24 cellular contexts compared by ENCODE assay signal in genomic region chr4:4974727-4975126, GRCh38. TPM values are rescaled to one million over a fixed set of nuclear protein-coding genes. Genes with fewer than 3 reads are reported as not detected.
A peak's percentile ranks its signal among the peaks of the same experiment; 100 is the strongest.
DNase-seq lines count a peak whose midpoint lies in the region; FAIRE-seq and TF ChIP-seq lines count a peak whose summit lies in the region.
"Had no signal": no experiment of that assay in that cellular context is flagged by ENCODE, and none has a peak within 500 bp of the region (broad histone marks: within the 10 kb centered on the region; RNA-seq: fewer than 3 reads in every experiment).

No MANE protein-coding gene starts in this region.

- POLR2A ChIA-PET in OCI-LY7 (lab: Charles Lee), result no interaction called here

- no peak overlapping the region for H2AFZ ChIP-seq in OCI-LY7 (ENCODE audit: low read length)
- H2AFZ ChIP-seq: GM23248 had no signal

- H3K23ac ChIP-seq in mesendoderm (ENCODE audit: low read length), result no peak overlapping the region

- H4K8ac ChIP-seq in mesendoderm (ENCODE audit: low read depth, low read length), result no peak overlapping the region

- H3K18ac ChIP-seq in mesendoderm (ENCODE audit: low read length), result no peak overlapping the region

- H3K36me3 ChIP-seq in OCI-LY7 (ENCODE audit: insufficient read depth, low read length) (no peaks in the 10 kb centered on the region), mesendoderm (ENCODE audit: control insufficient read depth, insufficient read depth, low read length) (no peaks in the 10 kb centered on the region)
- H3K36me3 ChIP-seq: BE2C had no signal

- DNase-seq in DMS53 (lab: John Stamatoyannopoulos, UW) (peak; percentile 49), DMS53 treated with DMSO at 0.1 percent for 48 hours (lab: John Stamatoyannopoulos, UW; ENCODE audit: unreplicated experiment) (no peak), OCI-LY7 (ENCODE audit: low spot score) (peak; percentile 20), mesendoderm (peak; percentile 8), AG08395 (ENCODE audit: low spot score) (no peak), frontal cortex (ENCODE audit: low spot score in 2 of 2) (no peak)
- DNase-seq: AML-193; BE2C; C1 segment of cervical spinal cord; Calu3; CD4-positive, alpha-beta memory T cell; COR-L47; DMS79; EL; GDM1; GM23248; H7; HCEC 1CT had no signal

- H3K9ac ChIP-seq in mesendoderm (ENCODE audit: low read length), result no peak overlapping the region
- H3K9ac ChIP-seq: GM23248 had no signal

- no CpG with 5 or more reads among the region's 3 CpGs for WGBS in mesendoderm (ENCODE audit: extremely low coverage, insufficient coverage, low lambda C conversion rate)

- no peak overlapping the region for H3K4me3 ChIP-seq in OCI-LY7 (ENCODE audit: low read depth, low read length, poor library complexity, severe bottlenecking)
- H3K4me3 ChIP-seq in mesendoderm (ENCODE audit: low read length), result no peak overlapping the region
- H3K4me3 ChIP-seq: GM23248 had no signal

- no peak overlapping the region for H2BK5ac ChIP-seq in mesendoderm (ENCODE audit: low read length)

- no peak for FAIRE-seq in frontal cortex (lab: Jason Lieb, UNC)
- FAIRE-seq: A204.1, GM12891, GM18507, GM19239, H1 had no signal

- no peak overlapping the region for H2BK15ac ChIP-seq in mesendoderm (replicated peaks; ENCODE audit: low read depth)

- no peak overlapping the region for H4K5ac ChIP-seq in mesendoderm (ENCODE audit: low read length)

- no peaks in the 10 kb centered on the region for H3K9me2 ChIP-seq in OCI-LY7 (ENCODE audit: insufficient read depth, low read length)

- H3K27me3 ChIP-seq in mesendoderm (ENCODE audit: insufficient read depth, low read length, poor library complexity), result no peaks in the 10 kb centered on the region
- H3K27me3 ChIP-seq: BE2C had no signal

- no peaks in the 10 kb centered on the region for H3K79me1 ChIP-seq in mesendoderm (ENCODE audit: low read length)

- H3K79me2 ChIP-seq in OCI-LY7 (ENCODE audit: insufficient read depth, low read depth, low read length), result no peaks in the 10 kb centered on the region
- no peaks in the 10 kb centered on the region for H3K79me2 ChIP-seq in mesendoderm (ENCODE audit: control insufficient read depth, insufficient read depth, low read length)

- TF ChIP-seq CTCF in OCI-LY7 (conservative IDR thresholded peaks at IDR 0.05; ENCODE audit: low read length), result no peak

- intact Hi-C loops in OCI-LY7 (cut with micrococcal nuclease; ENCODE audit: unreplicated experiment), result no loop called here

- no peak overlapping the region for H2BK120ac ChIP-seq in mesendoderm (ENCODE audit: low read depth, low read length)

- H3K27ac ChIP-seq in OCI-LY7 (ENCODE audit: low read depth, low read length, poor library complexity, severe bottlenecking) (no peak overlapping the region), mesendoderm (ENCODE audit: low read depth, low read length) (no peak overlapping the region)
- H3K27ac ChIP-seq: 22Rv1, GM23248 had no signal

- no peaks in the 10 kb centered on the region for H3K4me1 ChIP-seq in OCI-LY7 (ENCODE audit: insufficient read depth, low read length, poor library complexity, severe bottlenecking)
- H3K4me1 ChIP-seq in mesendoderm (ENCODE audit: control insufficient read depth, low read depth, low read length), result no peaks in the 10 kb centered on the region
- H3K4me1 ChIP-seq: BE2C had no signal

- no peak overlapping the region for H2AK5ac ChIP-seq in mesendoderm (ENCODE audit: low read length)

- no TSS peak for BruUV-seq in OCI-LY7 (replicated peaks; lab: Mats Ljungman, UMichigan)

- no peak overlapping the region for H3K4me2 ChIP-seq in OCI-LY7 (ENCODE audit: low read length)
- H3K4me2 ChIP-seq in mesendoderm (ENCODE audit: low read length), result no peak overlapping the region

- no peak overlapping the region for H3K56ac ChIP-seq in mesendoderm (ENCODE audit: low read length)

- H4K20me1 ChIP-seq in OCI-LY7 (ENCODE audit: insufficient read depth, low read length), result no peaks in the 10 kb centered on the region

- H3K4ac ChIP-seq in mesendoderm (ENCODE audit: low read depth, low read length), result no peak overlapping the region

- peaks cover 16% of the 10 kb centered on the region for H3K9me3 ChIP-seq in OCI-LY7 (ENCODE audit: low read length)
- H3K9me3 ChIP-seq: BE2C had no signal

- CTCF ChIA-PET in OCI-LY7 (lab: Charles Lee; ENCODE audit: unreplicated experiment), result no interaction called here

RNA-seq across cellular contexts. Expression of gene CYTL1, which starts 44.5 kb away (rescaled TPM):
- not detected in 2 replicates for total RNA-seq in OCI-LY7 (2014; rRNA removed; shearing (Covaris generic))
- total RNA-seq in OCI-LY7 (2022), result not detected in 2 replicates
- 10.5 TPM for polyA plus RNA-seq in mesendoderm (2013, experiment 1 of 2)
- 11.0 TPM for polyA plus RNA-seq in mesendoderm (2013, experiment 2 of 2)
- total RNA-seq in frontal cortex, result 0.82 TPM
- total RNA-seq: Calu3; CD4-positive, alpha-beta memory T cell; GM23248 had no signal
- polyA plus RNA-seq: CD4-positive, alpha-beta memory T cell had no signal

Comparison
In these comparisons a context has a peak if more than half of its experiments do, and no peak if none do; other contexts are left out.
1. DNase-seq: peak in DMS53 (single experiment), OCI-LY7 (single experiment) and mesendoderm (single experiment); none in DMS53 treated with DMSO at 0.1 percent for 48 hours (single experiment), AG08395 (single experiment) and frontal cortex (0 of 2).